In the genomic region with DNA sequence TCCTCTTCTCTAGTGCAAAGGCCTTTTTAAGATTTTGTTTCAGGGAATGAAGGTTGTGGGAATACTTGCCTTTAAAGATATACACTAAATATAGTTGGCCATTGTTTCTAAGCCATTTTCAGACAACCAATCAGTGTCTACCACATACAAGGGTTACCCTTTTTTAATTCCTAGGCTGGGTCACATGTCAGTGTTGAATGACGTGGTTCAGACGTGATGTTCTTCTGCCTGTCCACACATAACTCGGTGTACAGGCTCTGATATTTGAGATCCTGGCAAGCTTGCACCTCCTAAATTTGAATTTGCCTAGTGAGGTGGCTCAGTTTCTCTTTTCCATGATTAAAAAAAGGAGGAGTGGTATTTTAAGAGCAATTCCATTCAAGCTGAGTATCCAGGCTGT, we compare ENCODE assay signal across 19 cellular contexts. TPM values are rescaled to one million over a fixed set of nuclear protein-coding genes. Genes with fewer than 3 reads are reported as not detected.
"Had no signal": no experiment of that assay in that cellular context is flagged by ENCODE, and none has a peak within 500 bp of the region (broad histone marks: within the 10 kb centered on the region; RNA-seq: fewer than 3 reads in every experiment).

No MANE protein-coding gene starts in this region.

- DNase-seq: activated CD4-positive, CD25-positive, alpha-beta regulatory T cell treated with anti-CD3 and anti-CD28 coated beads, Interleukin-2, amount 50 U/mL, for 72 hours; activated gamma-delta T cell treated with Interleukin-2 at 50 U/mL for 16 hours; activated T-cell treated with anti-CD3 and anti-CD28 coated beads, Interleukin-2, amount 50 U/mL, for 1 hour; brain microvascular endothelial cell; colonic mucosa; dorsolateral prefrontal cortex; effector memory CD8-positive, alpha-beta T cell; kidney; naive thymus-derived CD8-positive, alpha-beta T cell; stimulated activated CD4-positive, alpha-beta T cell treated with anti-CD3 and anti-CD28 coated beads, Interleukin-1b, Interleukin-23, amount 100 ng/mL, for 48 hours; substantia nigra; T-cell; thyroid gland; WERI-Rb-1 had no signal

- H3K27me3 ChIP-seq: ascending aorta, brain microvascular endothelial cell, colonic mucosa, dorsolateral prefrontal cortex, neural progenitor cell, thyroid gland had no signal

- H3K9me3 ChIP-seq: ascending aorta, colonic mucosa, thyroid gland had no signal

- H3K4me1 ChIP-seq: colonic mucosa, neural progenitor cell had no signal

- ATAC-seq: effector memory CD8-positive, alpha-beta T cell; esophagus mucosa; left lobe of liver; naive thymus-derived CD8-positive, alpha-beta T cell; T-cell had no signal

- H3K36me3 ChIP-seq: ascending aorta, brain microvascular endothelial cell, colonic mucosa, thyroid gland had no signal

- H3K4me3 ChIP-seq: ascending aorta, colonic mucosa, dorsolateral prefrontal cortex, neural progenitor cell, skin epidermis, thyroid gland had no signal

- H3K27ac ChIP-seq: ascending aorta, brain microvascular endothelial cell, colonic mucosa, dorsolateral prefrontal cortex, neural progenitor cell, skin epidermis, thyroid gland, WERI-Rb-1 had no signal

RNA-seq across cellular contexts. Expression of a gene that starts 38.8 kb away (rescaled TPM):
- total RNA-seq: ascending aorta had no signal
